In the genomic region with DNA sequence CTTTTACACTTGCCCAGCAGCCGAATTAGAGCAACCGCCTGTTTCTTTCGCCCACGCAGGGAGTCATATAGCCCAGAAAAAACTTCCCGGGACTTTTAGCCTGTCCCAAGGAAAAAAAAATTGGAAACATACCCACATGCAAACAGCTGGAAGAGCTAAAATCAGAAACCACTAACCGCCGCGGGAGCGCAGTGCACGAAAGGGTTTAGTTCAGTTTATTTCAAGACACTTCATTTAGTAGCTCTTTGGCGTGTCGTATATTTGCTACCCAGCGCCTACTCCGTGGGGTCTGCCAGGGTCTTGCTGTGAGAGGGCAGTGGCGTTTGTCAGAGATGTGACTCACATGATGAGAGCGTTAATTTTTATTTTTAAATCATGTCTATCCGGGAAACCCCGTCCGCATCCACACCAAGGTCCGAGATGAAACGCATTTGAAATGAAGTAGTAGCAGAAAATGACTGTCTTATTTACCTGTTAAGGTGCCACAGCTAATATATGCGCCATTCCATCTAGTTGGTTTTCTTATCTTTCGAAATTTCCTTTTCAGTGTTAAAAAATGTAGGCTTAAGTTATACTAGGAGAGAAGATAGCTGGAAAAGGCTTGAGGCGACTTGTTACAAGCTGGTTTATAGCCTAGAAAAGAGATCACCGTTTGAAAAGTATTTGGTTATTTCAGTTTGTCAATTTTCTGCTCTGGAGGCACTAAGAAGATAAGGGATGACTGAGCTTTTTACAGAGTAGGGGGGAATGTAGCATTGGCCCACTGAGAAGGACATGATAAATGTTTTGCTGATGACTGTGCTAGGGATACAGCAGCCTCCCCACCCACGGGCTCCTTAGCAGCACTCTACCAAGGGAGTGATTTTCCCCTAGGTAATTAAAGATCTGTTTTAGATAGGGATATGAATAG, we compare ENCODE assay signal across 8 cellular contexts. TPM values are rescaled to one million over a fixed set of nuclear protein-coding genes. Genes with fewer than 3 reads are reported as not detected.
DNase-seq lines count a peak whose midpoint lies in the region; ATAC-seq lines count a peak whose summit lies in the region.

No MANE protein-coding gene starts in this region.

- H3K9me3 Mint-ChIP-seq in naive B cell, result no peaks in the 10 kb centered on the region

- H3K36me3 ChIP-seq in endocrine pancreas (ENCODE audit: control insufficient read depth, insufficient read depth, low read length), result no peaks in the 10 kb centered on the region

- no peaks in the 10 kb centered on the region for H3K27me3 ChIP-seq in endocrine pancreas (ENCODE audit: control insufficient read depth, insufficient read depth, low read length)

- peak; percentile 6 to 18 for DNase-seq in stimulated activated CD4-positive, alpha-beta T cell treated with anti-CD3 and anti-CD28 coated beads, Interleukin-2, amount 100 ng/mL, for 24 hours
- no peak for DNase-seq in stimulated activated CD4-positive, alpha-beta T cell treated with anti-CD3 and anti-CD28 coated beads, Interleukin-2, amount 100 ng/mL, for 48 hours
- DNase-seq in RKO (ENCODE audit: low spot score) (peak; percentile 56), naive B cell (no peak), mesenteric fat pad (ENCODE audit: low spot score) (no peak), NCI-H1694 treated with DMSO at 0.1 percent for 48 hours (lab: John Stamatoyannopoulos, UW) (no peak)

- H3K36me3 Mint-ChIP-seq in naive B cell, result peaks cover 0 to 7% of the 10 kb centered on the region in 2 donors

- no peaks in the 10 kb centered on the region for H3K9me3 ChIP-seq in endocrine pancreas (ENCODE audit: control insufficient read depth, low read length)

- peak overlapping the region; percentile 73 to 93 (median 84) for H3K4me3 Mint-ChIP-seq in naive B cell

- peak overlapping the region in 1 of 6 donors; percentile 29 for H3K27ac Mint-ChIP-seq in naive B cell

- H3K4me3 ChIP-seq in endocrine pancreas (ENCODE audit: control insufficient read depth, insufficient read depth, low read length), result peak overlapping the region; percentile 82

- H3K4me1 Mint-ChIP-seq in naive B cell, result peaks cover 12 to 21% (median 21%) of the 10 kb centered on the region in 3 donors

- H3K4me1 ChIP-seq in endocrine pancreas (ENCODE audit: control insufficient read depth, insufficient read depth, low read length), result peaks cover 6% of the 10 kb centered on the region

- peaks cover 28 to 52% (median 42%) of the 10 kb centered on the region in 3 donors for H3K27me3 Mint-ChIP-seq in naive B cell

- H3K9ac ChIP-seq in endocrine pancreas (ENCODE audit: control insufficient read depth, insufficient read depth, low read length), result peak overlapping the region; percentile 19

- ATAC-seq in naive B cell (ENCODE audit: low read depth in 2 of 2), result no peak
- no peak for ATAC-seq in HG03354 (IDR thresholded peaks at IDR 0.05; ENCODE audit: poor library complexity, severe bottlenecking, unreplicated experiment)

RNA-seq across cellular contexts. Expression of gene KLF5, which starts 1.7 kb away (rescaled TPM):
- 1 to 10 TPM in 3 of 6 donors, under 1 TPM in 3; 0.51 to 2.7 (median 1.1) TPM for polyA plus RNA-seq in naive B cell (ENCODE audit: low read depth in 6 of 6)
- total RNA-seq in mesenteric fat pad, result 1.2 TPM

Comparison
In these comparisons a context has a peak if more than half of its experiments do, and no peak if none do; other contexts are left out.
1. DNase-seq: peak in stimulated activated CD4-positive, alpha-beta T cell treated with anti-CD3 and anti-CD28 coated beads, Interleukin-2, amount 100 ng/mL, for 24 hours (2 of 2) and RKO (single experiment); none in stimulated activated CD4-positive, alpha-beta T cell treated with anti-CD3 and anti-CD28 coated beads, Interleukin-2, amount 100 ng/mL, for 48 hours (0 of 2), naive B cell (single experiment), mesenteric fat pad (single experiment) and NCI-H1694 treated with DMSO at 0.1 percent for 48 hours (single experiment).